Comparison of ENCODE assay signal across 20 cellular contexts in the genomic region with DNA sequence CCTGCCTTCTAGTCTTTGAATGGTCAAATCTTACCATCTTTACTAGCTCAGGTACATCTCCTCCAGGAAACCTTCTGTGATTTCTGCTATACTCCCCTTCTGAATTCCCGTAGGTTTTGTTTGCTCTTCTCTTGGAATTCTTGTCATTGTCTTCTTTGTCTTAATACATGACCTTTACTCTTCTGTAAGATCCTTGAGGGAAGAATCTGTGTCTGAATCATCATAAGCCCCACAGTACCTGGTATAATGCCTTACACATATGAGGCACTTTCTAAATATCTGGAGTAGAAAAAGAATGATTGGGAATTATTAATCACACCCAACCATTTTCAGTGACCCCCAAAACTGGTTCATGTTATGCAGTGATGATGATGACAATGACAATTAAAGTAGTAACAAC.
"Had no signal": no experiment of that assay in that cellular context is flagged by ENCODE, and none has a peak within 500 bp of the region (broad histone marks: within the 10 kb centered on the region; RNA-seq: fewer than 3 reads in every experiment).

No MANE protein-coding gene starts in this region.

- H3K4me1 Mint-ChIP-seq: activated CD4-positive, alpha-beta memory T cell treated with anti-CD3 and anti-CD28 coated beads, Interleukin-2, amount 10 ng/mL, durations not matched to agents 7 days and 5 days; activated CD4-positive, alpha-beta T cell treated with anti-CD3 and anti-CD28 coated beads, Interleukin-2, amount 10 ng/mL, durations not matched to agents 24 days and 14 days; activated naive CD8-positive, alpha-beta T cell treated with anti-CD3 and anti-CD28 coated beads, Interleukin-2, amount 10 ng/mL, durations not matched to agents 7 days and 5 days had no signal

- ATAC-seq: activated CD4-positive, CD25-positive, alpha-beta regulatory T cell treated with anti-CD3 and anti-CD28 coated beads, Interleukin-2, amount 50 U/mL, for 24 hours; activated T-cell treated with anti-CD3 and anti-CD28 coated beads, Interleukin-2, amount 50 U/mL, for 72 hours had no signal

- DNase-seq: activated CD4-positive, alpha-beta memory T cell treated with anti-CD3 and anti-CD28 coated beads, Interleukin-2, amount 10 ng/mL, durations not matched to agents 7 days and 5 days; activated CD4-positive, alpha-beta T cell treated with anti-CD3 and anti-CD28 coated beads, Interleukin-2, amount 10 ng/mL, durations not matched to agents 24 days and 14 days; activated effector memory CD4-positive, alpha-beta T cell treated with Interleukin-2 at 50 U/mL for 16 hours; activated naive CD4-positive, alpha-beta T cell treated with anti-CD3 and anti-CD28 coated beads for 36 hours; activated naive CD8-positive, alpha-beta T cell treated with anti-CD3 and anti-CD28 coated beads, Interleukin-2, amount 10 ng/mL, durations not matched to agents 7 days and 5 days; activated T-cell treated with anti-CD3 and anti-CD28 coated beads, Interleukin-2, amount 50 U/mL, for 72 hours; amniotic stem cell; effector CD8-positive, alpha-beta T cell; hippocampal formation; mesenchymal stem cell; sigmoid colon; stimulated activated CD4-positive, alpha-beta T cell treated with anti-CD3 and anti-CD28 coated beads, Interleukin-2, amount 100 ng/mL, for 48 hours; stimulated activated naive CD4-positive, alpha-beta T cell; SW 1271; upper lobe of right lung had no signal

- H3K27ac Mint-ChIP-seq: activated CD4-positive, alpha-beta memory T cell treated with anti-CD3 and anti-CD28 coated beads, Interleukin-2, amount 10 ng/mL, durations not matched to agents 7 days and 5 days; activated CD4-positive, alpha-beta T cell treated with anti-CD3 and anti-CD28 coated beads, Interleukin-2, amount 10 ng/mL, durations not matched to agents 24 days and 14 days; activated naive CD4-positive, alpha-beta T cell treated with anti-CD3 and anti-CD28 coated beads for 36 hours; activated naive CD8-positive, alpha-beta T cell treated with anti-CD3 and anti-CD28 coated beads, Interleukin-2, amount 10 ng/mL, durations not matched to agents 7 days and 5 days; activated T-cell treated with anti-CD3 and anti-CD28 coated beads, Interleukin-2, amount 50 U/mL, for 72 hours; dendritic cell treated with granulocyte-macrophage colony-stimulating factor and Interleukin-4, amounts not matched to agents 40 ng/mL and 50 ng/mL, for 4 days; progenitor cell of endocrine pancreas had no signal

- H3K4me3 Mint-ChIP-seq: activated CD4-positive, alpha-beta memory T cell treated with anti-CD3 and anti-CD28 coated beads, Interleukin-2, amount 10 ng/mL, durations not matched to agents 7 days and 5 days; activated CD4-positive, alpha-beta T cell treated with anti-CD3 and anti-CD28 coated beads, Interleukin-2, amount 10 ng/mL, durations not matched to agents 24 days and 14 days; activated naive CD4-positive, alpha-beta T cell treated with anti-CD3 and anti-CD28 coated beads for 36 hours; activated naive CD8-positive, alpha-beta T cell treated with anti-CD3 and anti-CD28 coated beads, Interleukin-2, amount 10 ng/mL, durations not matched to agents 7 days and 5 days; activated T-cell treated with anti-CD3 and anti-CD28 coated beads, Interleukin-2, amount 50 U/mL, for 72 hours; dendritic cell treated with granulocyte-macrophage colony-stimulating factor and Interleukin-4, amounts not matched to agents 40 ng/mL and 50 ng/mL, for 4 days had no signal

- H3K36me3 Mint-ChIP-seq: activated naive CD8-positive, alpha-beta T cell treated with anti-CD3 and anti-CD28 coated beads, Interleukin-2, amount 10 ng/mL, durations not matched to agents 7 days and 5 days had no signal

- H3K27ac ChIP-seq: upper lobe of right lung, VCaP had no signal

- H3K9me3 Mint-ChIP-seq: activated CD4-positive, alpha-beta memory T cell treated with anti-CD3 and anti-CD28 coated beads, Interleukin-2, amount 10 ng/mL, durations not matched to agents 7 days and 5 days; activated CD4-positive, alpha-beta T cell treated with anti-CD3 and anti-CD28 coated beads, Interleukin-2, amount 10 ng/mL, durations not matched to agents 24 days and 14 days; activated naive CD8-positive, alpha-beta T cell treated with anti-CD3 and anti-CD28 coated beads, Interleukin-2, amount 10 ng/mL, durations not matched to agents 7 days and 5 days had no signal

- H3K9me3 ChIP-seq: upper lobe of right lung had no signal

- H3K4me3 ChIP-seq: sigmoid colon, smooth muscle cell, upper lobe of right lung had no signal

- H3K36me3 ChIP-seq: sigmoid colon, upper lobe of right lung had no signal

- H3K4me2 ChIP-seq: smooth muscle cell had no signal

- H3K27me3 Mint-ChIP-seq: activated CD4-positive, alpha-beta T cell treated with anti-CD3 and anti-CD28 coated beads, Interleukin-2, amount 10 ng/mL, durations not matched to agents 24 days and 14 days; dendritic cell treated with granulocyte-macrophage colony-stimulating factor and Interleukin-4, amounts not matched to agents 40 ng/mL and 50 ng/mL, for 4 days had no signal

- H3K27me3 ChIP-seq: sigmoid colon, upper lobe of right lung had no signal
